30 cellular contexts compared by ENCODE assay signal in genomic region chr4:15482346-15482745, GRCh38. TPM values are rescaled to one million over a fixed set of nuclear protein-coding genes. Genes with fewer than 3 reads are reported as not detected.
"Had no signal": no experiment of that assay in that cellular context is flagged by ENCODE, and none has a peak within 500 bp of the region (broad histone marks: within the 10 kb centered on the region; RNA-seq: fewer than 3 reads in every experiment).

No MANE protein-coding gene starts in this region.

- H3K4me2 ChIP-seq: SK-N-SH had no signal

- H3K27ac ChIP-seq: adrenal gland, body of pancreas, Peyer's patch, SJSA1 had no signal

- H3K36me3 ChIP-seq: adrenal gland, breast epithelium, MG63, Peyer's patch, SJSA1 had no signal

- DNase-seq: activated B cell treated with CpG ODN at 0.5 μM for 24 hours; activated CD4-positive, alpha-beta memory T cell treated with anti-CD3 and anti-CD28 coated beads for 36 hours; activated CD4-positive, alpha-beta T cell treated with anti-CD3 and anti-CD28 coated beads for 4 hours; activated CD4-positive, alpha-beta T cell treated with anti-CD3 and anti-CD28 coated beads, Interleukin-2, amount 50 U/mL, for 1 hour; activated CD4-positive, CD25-positive, alpha-beta regulatory T cell treated with anti-CD3 and anti-CD28 coated beads, Interleukin-2, amount 50 U/mL, for 72 hours; activated CD8-positive, alpha-beta memory T cell treated with anti-CD3 and anti-CD28 coated beads, Interleukin-2, amount 50 U/mL, for 4 hours; activated gamma-delta T cell treated with Interleukin-2 at 50 U/mL for 16 hours; activated naive CD4-positive, alpha-beta T cell treated with anti-CD3 and anti-CD28 coated beads for 36 hours; activated T-cell treated with anti-CD3 and anti-CD28 coated beads for 4 hours; activated T-cell treated with anti-CD3 and anti-CD28 coated beads, Interleukin-2, amount 50 U/mL, for 4 hours; adrenal gland; body of pancreas; Kasumi-1; KG1; MG63; NCI-H1048; NCI-H1105 treated with DMSO at 0.1 percent for 48 hours; NCI-H1436; NCI-H1694 treated with DMSO at 0.1 percent for 48 hours; NCI-H2029; NCI-H345; NK-92 treated with Interleukin-12 subunit alpha and Interleukin-12 subunit beta, amount 100 ng/mL, for 24 hours; PC-3; Peyer's patch; RPMI8226; SHP77 treated with DMSO at 0.1 percent for 48 hours; SK-N-SH had no signal

- H3K4me1 ChIP-seq: breast epithelium, Peyer's patch had no signal

- H3K27me3 ChIP-seq: adrenal gland, body of pancreas, breast epithelium, MG63, Peyer's patch, SJSA1 had no signal

- H3K9ac ChIP-seq: SK-N-SH had no signal

- ATAC-seq: activated naive CD4-positive, alpha-beta T cell treated with anti-CD3 and anti-CD28 coated beads, Interleukin-2, amount 50 U/mL, for 72 hours; activated T-cell treated with anti-CD3 and anti-CD28 coated beads, Interleukin-2, amount 50 U/mL, for 4 hours; body of pancreas; PC-3 had no signal

- H3K4me3 ChIP-seq: adrenal gland, body of pancreas, breast epithelium, MG63, Peyer's patch, SJSA1 had no signal

RNA-seq across cellular contexts. Expression of gene C1QTNF7, which starts 54.5 kb away (rescaled TPM):
- polyA plus RNA-seq: SK-N-SH had no signal
